ENCODE assay signal across 23 cellular contexts in genomic region chr19:24049537-24049936, GRCh38. TPM values are rescaled to one million over a fixed set of nuclear protein-coding genes. Genes with fewer than 3 reads are reported as not detected.
A peak's percentile ranks its signal among the peaks of the same experiment; 100 is the strongest.
DNase-seq lines count a peak whose midpoint lies in the region; ATAC-seq, FAIRE-seq and TF ChIP-seq lines count a peak whose summit lies in the region.
"Had no signal": no experiment of that assay in that cellular context is flagged by ENCODE, and none has a peak within 500 bp of the region (broad histone marks: within the 10 kb centered on the region; RNA-seq: fewer than 3 reads in every experiment).

No MANE protein-coding gene starts in this region.

- no peak for FAIRE-seq in K562 (lab: Jason Lieb, UNC)
- FAIRE-seq in H54 (lab: Jason Lieb, UNC) = no peak
- FAIRE-seq: A204.1, GM12878, GM19239, HTR-8/SVneo had no signal

- H3K9me1 ChIP-seq in K562 (ENCODE audit: control insufficient read depth, insufficient read depth, low read length) = no peaks in the 10 kb centered on the region

- TF ChIP-seq RAD21 in K562 (CRISPR knock-in tag; conservative IDR thresholded peaks at IDR 0.05 in 1 of 2, IDR thresholded peaks at IDR 0.05 in 1 of 2) = no peak

- no peak for ATAC-seq in K562
- ATAC-seq in left lobe of liver = peak; percentile 53
- ATAC-seq in HG02973 (IDR thresholded peaks at IDR 0.05; ENCODE audit: unreplicated experiment) = no peak
- ATAC-seq: GM12878 had no signal

- H3K27me3 ChIP-seq in K562 (ENCODE audit: control insufficient read depth in 2 of 2, insufficient read depth in 2 of 2, low read length in 2 of 2) (no peaks in the 10 kb centered on the region), neutrophil (no peaks in the 10 kb centered on the region), spleen (replicated peaks in 1 of 7) (no peaks in the 10 kb centered on the region)
- H3K27me3 ChIP-seq: BE2C had no signal

- H4K20me1 ChIP-seq in K562 (replicated peaks; ENCODE audit: control insufficient read depth, insufficient read depth, low read length) = no peaks in the 10 kb centered on the region

- CTCF ChIA-PET in K562 (lab: Yijun Ruan, JAX; ENCODE audit: low intra/inter-chr PET ratio) = interaction anchor here (0.6 kb wide), 1 partner anchor 10 kb away, joined by 3 read pairs; no protein-coding TSS in a partner anchor

- in situ Hi-C loops in K562 (cut with MboI) = no loop called here

- BruUV-seq in K562 (replicated peaks; lab: Mats Ljungman, UMichigan) = no TSS peak

- no peaks in the 10 kb centered on the region for H3K79me2 ChIP-seq in K562 (ENCODE audit: control insufficient read depth, insufficient read depth, low read length)

- H3K4me3 ChIP-seq in K562 = no peak overlapping the region
- H3K4me3 ChIP-seq in neutrophil (ENCODE audit: low read depth in 1 of 2, low read length in 1 of 2) = no peak overlapping the region
- H3K4me3 ChIP-seq in spleen = no peak overlapping the region
- H3K4me3 ChIP-seq: GM12878, GM23248 had no signal

- H3K9ac ChIP-seq in K562 (ENCODE audit: insufficient read depth in 1 of 2, low read depth in 2 of 2, low read length in 2 of 2) = no peak overlapping the region
- H3K9ac ChIP-seq: GM23248 had no signal

- H3K36me3 ChIP-seq in K562 (ENCODE audit: control insufficient read depth, insufficient read depth, low read length) = peaks cover 60% of the 10 kb centered on the region; the same call in 2 of the 3 replicates
- peaks cover 57% of the 10 kb centered on the region for H3K36me3 ChIP-seq in neutrophil
- H3K36me3 ChIP-seq in spleen = peaks cover 0 to 99% (median 75%) of the 10 kb centered on the region in 6 donors

- H3K4me1 ChIP-seq in K562 (replicated peaks in 1 of 2; ENCODE audit: control insufficient read depth in 2 of 2, insufficient read depth in 2 of 2, low read length in 2 of 2) = no peaks in the 10 kb centered on the region
- peaks cover 30 to 39% of the 10 kb centered on the region in 2 experiments for H3K4me1 ChIP-seq in neutrophil (ENCODE audit: control insufficient read depth in 1 of 2, insufficient read depth in 1 of 2, low read depth in 1 of 2, low read length in 1 of 2)
- H3K4me1 ChIP-seq in spleen = no peaks in the 10 kb centered on the region
- H3K4me1 ChIP-seq: BE2C had no signal

- no peak for DNase-seq in K562 (ENCODE audit: extremely low read depth in 1 of 4, low spot score in 3 of 4)
- no peak for DNase-seq in left lobe of liver (ENCODE audit: low spot score)
- DNase-seq in NOMO-1 treated with DMSO at 0.1 percent for 48 hours (lab: John Stamatoyannopoulos, UW; ENCODE audit: unreplicated experiment) = no peak
- no peak for DNase-seq in H54 (ENCODE audit: insufficient read length, low spot score)
- DNase-seq in spleen = no peak
- DNase-seq: ACHN; BE2C; C1 segment of cervical spinal cord; CD4-positive, CD25-positive, alpha-beta regulatory T cell; CD8-positive, alpha-beta memory T cell; COR-L47; DMS 273 treated with DMSO at 0.1 percent for 48 hours; DMS53; DND-41; EL; GM23248; HCEC 1CT had no signal

- no peaks in the 10 kb centered on the region for H3K9me3 ChIP-seq in K562 (replicated peaks; ENCODE audit: control insufficient read depth, insufficient read depth, low read depth, low read length)
- H3K9me3 ChIP-seq in neutrophil = no peaks in the 10 kb centered on the region
- no peaks in the 10 kb centered on the region for H3K9me3 ChIP-seq in spleen
- H3K9me3 ChIP-seq: BE2C had no signal

- POLR2A ChIA-PET in K562 (lab: Yijun Ruan, JAX) = no interaction called here

- intact Hi-C loops in K562 (cut with micrococcal nuclease) = no loop called here
- intact Hi-C loops in spleen (cut with DNase I; ENCODE audit: low total_unique reads) = no loop called here

- H3K4me2 ChIP-seq in K562 (ENCODE audit: insufficient read depth, low read length) = no peak overlapping the region

- WGBS in K562 (ENCODE audit: insufficient coverage, low coverage, missing lambda C conversion rate) = 43% methylated on average over 1 of the region's 1 CpG
- 79 to 100% (median 90%) methylated on average over 1 of the region's 1 CpG for whole genome bisulfite sequencing in spleen, 5 donors

- TF ChIP-seq EP300 in K562 (IDR thresholded peaks at IDR 0.05; ENCODE audit: low read length) = no peak

- TF ChIP-seq CTCF in K562 (IDR thresholded peaks at IDR 0.05 in 2 of 3, conservative IDR thresholded peaks at IDR 0.05 in 1 of 3; ENCODE audit: insufficient read depth in 2 of 3, low read depth in 1 of 3, low read length in 3 of 3) (no peak), neutrophil (IDR thresholded peaks at IDR 0.05) (no peak), spleen (IDR thresholded peaks at IDR 0.05 in 8 of 11, conservative IDR thresholded peaks at IDR 0.05 in 3 of 11) (no peak)

- no peak overlapping the region for H2AFZ ChIP-seq in K562 (ENCODE audit: low read depth, low read length)
- H2AFZ ChIP-seq: GM23248 had no signal

- no peak for TF ChIP-seq POLR2A in K562 (conservative IDR thresholded peaks at IDR 0.05)
- TF ChIP-seq POLR2A in H54 (IDR thresholded peaks at IDR 0.05; ENCODE audit: low read depth, low read length) = no peak
- no peak for TF ChIP-seq POLR2A in spleen (IDR thresholded peaks at IDR 0.05)

- H3K27ac ChIP-seq in K562 (ENCODE audit: extremely low read depth, low read depth, low read length) = no peak overlapping the region
- H3K27ac ChIP-seq in neutrophil = peak overlapping the region; percentile 73
- H3K27ac ChIP-seq in spleen = peak overlapping the region in 3 of 8 donors; percentile 17 to 40 (median 38)
- H3K27ac ChIP-seq: GM23248 had no signal

TF ChIP-seq in K562, 482 proteins besides CTCF, POLR2A, EP300 and RAD21:
- TF ChIP-seq MIER1 (IDR thresholded peaks at IDR 0.05; ENCODE audit: low read depth) (no peak), CEBPB (tag; IDR thresholded peaks at IDR 0.05) (peak; percentile 39; the same call in 1 of the 2 replicates)
TF ChIP-seq in K562: peak in this region for 1.

RNA-seq across cellular contexts. Expression of gene ZNF254, which starts 37.5 kb away (rescaled TPM):
- total RNA-seq in K562 (2011; cell fraction: chromatin; rRNA removed; ENCODE audit: low replicate concordance) = 17.9 and 39.8 TPM in 2 replicates
- total RNA-seq in K562 (2011; cell fraction: nucleolus; rRNA removed) = 18.7 and 22.0 TPM in 2 replicates
- 23.2 and 33.5 TPM in 2 replicates for total RNA-seq in K562 (2011; cell fraction: nucleoplasm; rRNA removed)
- total RNA-seq in K562 (2014; rRNA removed) = 10.8 and 11.9 TPM in 2 replicates
- 22.1 and 24.9 TPM in 2 replicates for total RNA-seq in K562 (2014; rRNA removed; fragmentation: Illumina TruSeq; extraction: Trizol)
- 19.0 and 21.2 TPM in 2 replicates for total RNA-seq in K562 (2015; rRNA removed; fragmentation: Illumina TruSeq; extraction: Trizol)
- 14.2 and 14.5 TPM in 2 replicates for total RNA-seq in K562 (2021)
- 11.2 and 14.2 TPM in 2 replicates for polyA plus RNA-seq in K562 (2011; rRNA removed)
- polyA plus RNA-seq in K562 (2011; cell fraction: cytosol; rRNA removed) = 4.7 and 7.5 TPM in 2 replicates
- polyA plus RNA-seq in K562 (2011; cell fraction: nucleus; rRNA removed) = 7.2 and 8.7 TPM in 2 replicates
- polyA plus RNA-seq in K562 (2012) = 7.3 and 8.1 TPM in 2 replicates
- polyA plus RNA-seq in K562 (2014; fragmentation: Illumina TruSeq; extraction: Trizol) = 14.1 and 15.3 TPM in 2 replicates
- 10 to 100 TPM; 10.7 to 13.8 TPM for polyA plus RNA-seq in K562 (2014; fragmentation: Nextera tagmentation; extraction: Ambion mirVana)
- polyA plus RNA-seq in K562 (2014; rRNA removed) = 9.0 and 10.9 TPM in 2 replicates
- polyA minus RNA-seq in K562 (2011; rRNA and poly(A)+ RNA removed) = 24.0 and 25.2 TPM in 2 replicates
- 15.5 and 19.7 TPM in 2 replicates for polyA minus RNA-seq in K562 (2011; cell fraction: cytosol; rRNA and poly(A)+ RNA removed)
- polyA minus RNA-seq in K562 (2011; cell fraction: nucleus; rRNA and poly(A)+ RNA removed) = 18.4 and 21.9 TPM in 2 replicates
- total RNA-seq in left lobe of liver = 5.8 TPM
- 10 to 100 TPM; 21.0 to 35.6 (median 25.7) TPM for total RNA-seq in spleen
- 1 to 10 TPM; 5.6 to 6.3 (median 6.0) TPM for polyA plus RNA-seq in spleen
